In genomic region chr19:47447470-47448359, GRCh38 we compare ENCODE assay signal across 9 cellular contexts. TPM values are rescaled to one million over a fixed set of nuclear protein-coding genes. Genes with fewer than 3 reads are reported as not detected.
DNase-seq lines count a peak whose midpoint lies in the region; ATAC-seq, FAIRE-seq and TF ChIP-seq lines count a peak whose summit lies in the region.
"Had no signal": no experiment of that assay in that cellular context is flagged by ENCODE, and none has a peak within 500 bp of the region (broad histone marks: within the 10 kb centered on the region; RNA-seq: fewer than 3 reads in every experiment).

No MANE protein-coding gene starts in this region.

- H3K4me1 Mint-ChIP-seq in T-helper 17 cell (peaks cover 48% of the 10 kb centered on the region), immature natural killer cell (peaks cover 50 to 52% of the 10 kb centered on the region in 2 donors)

- peaks cover 5% of the 10 kb centered on the region for H3K9me1 ChIP-seq in K562 (ENCODE audit: control insufficient read depth, insufficient read depth, low read length)

- no peaks in the 10 kb centered on the region for H3K79me2 ChIP-seq in K562 (ENCODE audit: control insufficient read depth, insufficient read depth, low read length)

- CTCF ChIA-PET in K562 (lab: Yijun Ruan, JAX; ENCODE audit: low intra/inter-chr PET ratio): no interaction called here

- H3K4me3 Mint-ChIP-seq in T-helper 17 cell (peak overlapping the region; percentile 89), immature natural killer cell (peak overlapping the region in 4 of 5 donors; percentile 21 to 63 (median 52))

- POLR2A ChIA-PET in K562 (lab: Yijun Ruan, JAX): interaction anchor here (0.6 to 1.5 kb wide), 15 partner anchors 9 to 273 kb away, joined by 3 to 7 read pairs (median 4); partner anchors contain the start of gene SLC8A2

- peak; percentile 96 for FAIRE-seq in K562 (lab: Jason Lieb, UNC)

- no peak for TF ChIP-seq POLR2A in K562 (conservative IDR thresholded peaks at IDR 0.05)

- peaks cover 7% of the 10 kb centered on the region; the same call in 1 of the 2 replicates for H4K20me1 ChIP-seq in K562 (replicated peaks; ENCODE audit: control insufficient read depth, insufficient read depth, low read length)

- TF ChIP-seq CTCF in K562 (IDR thresholded peaks at IDR 0.05 in 2 of 3, conservative IDR thresholded peaks at IDR 0.05 in 1 of 3; ENCODE audit: insufficient read depth in 2 of 3, low read depth in 1 of 3, low read length in 3 of 3): no peak; a peak in 1 of 6 replicates

- peaks cover 0 to 4% (median 0%) of the 10 kb centered on the region in 6 donors for H3K9me3 Mint-ChIP-seq in immature natural killer cell

- DNase-seq in NCI-H2227 (lab: John Stamatoyannopoulos, UW; ENCODE audit: unreplicated experiment) (peak; percentile 46), NCI-H2227 treated with DMSO at 0.1 percent for 48 hours (lab: John Stamatoyannopoulos, UW) (no peak), T-helper 17 cell (peak; percentile 33 to 44 (median 42)), K562 (ENCODE audit: extremely low read depth in 1 of 4, low spot score in 3 of 4) (peak; percentile 96 to 98 (median 96)), immature natural killer cell (peak; percentile 49 to 58 (median 55))
- DNase-seq in stimulated activated CD4-positive, alpha-beta T cell treated with anti-CD3 and anti-CD28 coated beads, Interleukin-4, amount 100 ng/mL, for 4 hours: peak; percentile 42 to 49

- peak overlapping the region; percentile 97 for H3K4me2 ChIP-seq in K562 (ENCODE audit: insufficient read depth, low read length)

- no peak overlapping the region for H3K27ac Mint-ChIP-seq in T-helper 17 cell
- peak overlapping the region in 1 of 6 donors; percentile 64 for H3K27ac Mint-ChIP-seq in immature natural killer cell

- peaks cover 13 to 39% of the 10 kb centered on the region in 2 experiments; a peak in 4 of 5 replicates for H3K4me1 ChIP-seq in K562 (replicated peaks in 1 of 2; ENCODE audit: control insufficient read depth in 2 of 2, insufficient read depth in 2 of 2, low read length in 2 of 2)

- H3K27ac ChIP-seq in K562 (ENCODE audit: extremely low read depth, low read depth, low read length): peak overlapping the region; percentile 84
- H3K27ac ChIP-seq: BLaER1 treated with 17β-estradiol and CSF1 and Interleukin-3, amounts not matched to agents 10 nM and 100 nM had no signal

- WGBS in K562 (ENCODE audit: insufficient coverage, low coverage, missing lambda C conversion rate): 10% methylated on average over 80 of the region's 95 CpGs

- peaks cover 19 to 42% of the 10 kb centered on the region in 2 experiments; a peak in 4 of 5 replicates for H3K27me3 ChIP-seq in K562 (ENCODE audit: control insufficient read depth in 2 of 2, insufficient read depth in 2 of 2, low read length in 2 of 2)

- H3K36me3 Mint-ChIP-seq in T-helper 17 cell (ENCODE audit: low read depth) (peaks cover 6% of the 10 kb centered on the region), immature natural killer cell (no peaks in the 10 kb centered on the region)

- no peaks in the 10 kb centered on the region for H3K36me3 ChIP-seq in K562 (ENCODE audit: control insufficient read depth, insufficient read depth, low read length)
- H3K36me3 ChIP-seq: BLaER1 treated with 17β-estradiol and CSF1 and Interleukin-3, amounts not matched to agents 10 nM and 100 nM had no signal

- ATAC-seq in T-helper 17 cell: peak; percentile 72
- peak; percentile 92 for ATAC-seq in K562
- no peak for ATAC-seq in HG02938 (IDR thresholded peaks at IDR 0.05; ENCODE audit: unreplicated experiment)
- ATAC-seq in GM21576 (IDR thresholded peaks at IDR 0.05; ENCODE audit: unreplicated experiment): no peak

- TF ChIP-seq EP300 in K562 (IDR thresholded peaks at IDR 0.05; ENCODE audit: low read length): no peak

- peak overlapping the region; percentile 60 for H3K4me3 ChIP-seq in K562
- H3K4me3 ChIP-seq: BLaER1 treated with 17β-estradiol and CSF1 and Interleukin-3, amounts not matched to agents 10 nM and 100 nM had no signal

- peak overlapping the region; percentile 100 for H2AFZ ChIP-seq in K562 (ENCODE audit: low read depth, low read length)

- no peak for TF ChIP-seq RAD21 in K562 (CRISPR knock-in tag; conservative IDR thresholded peaks at IDR 0.05 in 1 of 2, IDR thresholded peaks at IDR 0.05 in 1 of 2)

- BruUV-seq in K562 (replicated peaks; lab: Mats Ljungman, UMichigan): no TSS peak

- peaks cover 73% of the 10 kb centered on the region for H3K27me3 Mint-ChIP-seq in T-helper 17 cell
- peaks cover 18 to 36% (median 20%) of the 10 kb centered on the region in 3 donors for H3K27me3 Mint-ChIP-seq in immature natural killer cell (ENCODE audit: low read depth in 3 of 3)

- peak overlapping the region; percentile 70 to 83 for H3K9ac ChIP-seq in K562 (ENCODE audit: insufficient read depth in 1 of 2, low read depth in 2 of 2, low read length in 2 of 2)
- H3K9ac ChIP-seq: BLaER1 treated with 17β-estradiol and CSF1 and Interleukin-3, amounts not matched to agents 10 nM and 100 nM had no signal

- intact Hi-C loops in K562 (cut with micrococcal nuclease): loop anchor here (10.0 kb wide), 1 partner anchor 157 kb away; the partner anchor contains the start of gene BICRA

- in situ Hi-C loops in K562 (cut with MboI): no loop called here

- H3K9me3 ChIP-seq in T-helper 17 cell (ENCODE audit: control insufficient read depth, low read length, poor library complexity, severe bottlenecking) (no peaks in the 10 kb centered on the region), K562 (replicated peaks; ENCODE audit: control insufficient read depth, insufficient read depth, low read depth, low read length) (no peaks in the 10 kb centered on the region)
- H3K9me3 ChIP-seq: BLaER1 treated with 17β-estradiol and CSF1 and Interleukin-3, amounts not matched to agents 10 nM and 100 nM had no signal

RNA-seq across cellular contexts. Expression of gene SLC8A2, which starts 24.0 kb away (rescaled TPM):
- total RNA-seq in T-helper 17 cell: not detected
- total RNA-seq in K562 (2011; cell fraction: chromatin; rRNA removed; ENCODE audit: low replicate concordance): 1.0 and 3.4 TPM in 2 replicates
- total RNA-seq in K562 (2011; cell fraction: nucleolus; rRNA removed): 1.2 and 2.0 TPM in 2 replicates
- total RNA-seq in K562 (2011; cell fraction: nucleoplasm; rRNA removed): 1.0 and 1.5 TPM in 2 replicates
- 0.64 and 0.86 TPM in 2 replicates for total RNA-seq in K562 (2014; rRNA removed)
- 0.10 and 0.15 TPM in 2 replicates for total RNA-seq in K562 (2014; rRNA removed; fragmentation: Illumina TruSeq; extraction: Trizol)
- 0.30 TPM in 1 of 2 replicates, not detected in the other for total RNA-seq in K562 (2015; rRNA removed; fragmentation: Illumina TruSeq; extraction: Trizol)
- total RNA-seq in K562 (2021): 0.60 and 0.66 TPM in 2 replicates
- 0.09 and 0.17 TPM in 2 replicates for polyA plus RNA-seq in K562 (2011; rRNA removed)
- polyA plus RNA-seq in K562 (2011; cell fraction: cytosol; rRNA removed): 0.21 and 1.7 TPM in 2 replicates
- polyA plus RNA-seq in K562 (2011; cell fraction: nucleus; rRNA removed): 0.48 and 1.0 TPM in 2 replicates
- 0.61 and 0.62 TPM in 2 replicates for polyA plus RNA-seq in K562 (2012)
- 0.07 and 0.43 TPM in 2 replicates for polyA plus RNA-seq in K562 (2014; fragmentation: Illumina TruSeq; extraction: Trizol)
- polyA plus RNA-seq in K562 (2014; fragmentation: Nextera tagmentation; extraction: Ambion mirVana): not detected
- 0.18 and 0.32 TPM in 2 replicates for polyA plus RNA-seq in K562 (2014; rRNA removed)
- 0.42 and 0.49 TPM in 2 replicates for polyA minus RNA-seq in K562 (2011; rRNA and poly(A)+ RNA removed)
- not detected in 2 replicates for polyA minus RNA-seq in K562 (2011; cell fraction: cytosol; rRNA and poly(A)+ RNA removed)
- polyA minus RNA-seq in K562 (2011; cell fraction: nucleus; rRNA and poly(A)+ RNA removed): 0.27 and 0.56 TPM in 2 replicates
- not detected for polyA plus RNA-seq in immature natural killer cell

RNA-seq across cellular contexts. Expression of gene MEIS3, which starts 28.4 kb away (rescaled TPM):
- total RNA-seq in T-helper 17 cell: under 1 TPM in 1 of 2 donors, not detected in 1; 0.34 TPM
- total RNA-seq in K562 (2011; cell fraction: chromatin; rRNA removed; ENCODE audit: low replicate concordance): 4.0 and 10.9 TPM in 2 replicates
- 3.2 and 4.7 TPM in 2 replicates for total RNA-seq in K562 (2011; cell fraction: nucleolus; rRNA removed)
- total RNA-seq in K562 (2011; cell fraction: nucleoplasm; rRNA removed): 5.1 and 13.7 TPM in 2 replicates
- total RNA-seq in K562 (2014; rRNA removed): 0.18 and 0.33 TPM in 2 replicates
- 0.32 and 0.36 TPM in 2 replicates for total RNA-seq in K562 (2014; rRNA removed; fragmentation: Illumina TruSeq; extraction: Trizol)
- 0.11 and 0.19 TPM in 2 replicates for total RNA-seq in K562 (2015; rRNA removed; fragmentation: Illumina TruSeq; extraction: Trizol)
- total RNA-seq in K562 (2021): 0.67 and 0.71 TPM in 2 replicates
- 0.21 and 0.80 TPM in 2 replicates for polyA plus RNA-seq in K562 (2011; rRNA removed)
- 0.63 and 1.7 TPM in 2 replicates for polyA plus RNA-seq in K562 (2011; cell fraction: cytosol; rRNA removed)
- 1.5 and 2.5 TPM in 2 replicates for polyA plus RNA-seq in K562 (2011; cell fraction: nucleus; rRNA removed)
- polyA plus RNA-seq in K562 (2012): 0.57 and 2.9 TPM in 2 replicates
- polyA plus RNA-seq in K562 (2014; fragmentation: Illumina TruSeq; extraction: Trizol): 0.28 and 0.46 TPM in 2 replicates
- under 1 TPM in 1 of 2 experiments, not detected in 1; 0.06 TPM for polyA plus RNA-seq in K562 (2014; fragmentation: Nextera tagmentation; extraction: Ambion mirVana)
- polyA plus RNA-seq in K562 (2014; rRNA removed): 0.74 and 0.80 TPM in 2 replicates
- polyA minus RNA-seq in K562 (2011; rRNA and poly(A)+ RNA removed): 0.60 and 0.66 TPM in 2 replicates
- 1.0 and 1.5 TPM in 2 replicates for polyA minus RNA-seq in K562 (2011; cell fraction: cytosol; rRNA and poly(A)+ RNA removed)
- polyA minus RNA-seq in K562 (2011; cell fraction: nucleus; rRNA and poly(A)+ RNA removed): 0.94 and 2.4 TPM in 2 replicates
- polyA plus RNA-seq in immature natural killer cell: not detected

RNA-seq across cellular contexts. Expression of gene KPTN, which starts 36.3 kb away (rescaled TPM):
- total RNA-seq in T-helper 17 cell (1 to 10 TPM; 3.5 to 6.3 TPM), K562 (2014; rRNA removed) (8.5 and 11.9 TPM in 2 replicates), K562 (2014; rRNA removed; fragmentation: Illumina TruSeq; extraction: Trizol) (4.9 and 6.4 TPM in 2 replicates), K562 (2015; rRNA removed; fragmentation: Illumina TruSeq; extraction: Trizol) (7.8 and 8.0 TPM in 2 replicates), K562 (2021) (14.3 and 16.3 TPM in 2 replicates)
- total RNA-seq in K562 (2011; cell fraction: chromatin; rRNA removed; ENCODE audit: low replicate concordance): 6.2 and 16.4 TPM in 2 replicates
- total RNA-seq in K562 (2011; cell fraction: nucleolus; rRNA removed): 13.6 and 14.7 TPM in 2 replicates
- total RNA-seq in K562 (2011; cell fraction: nucleoplasm; rRNA removed): 7.3 and 7.6 TPM in 2 replicates
- polyA plus RNA-seq in K562 (2011; rRNA removed) (10.0 and 10.5 TPM in 2 replicates), K562 (2014; fragmentation: Illumina TruSeq; extraction: Trizol) (12.3 and 18.2 TPM in 2 replicates), K562 (2014; fragmentation: Nextera tagmentation; extraction: Ambion mirVana) (1 to 10 TPM in 1 of 2 experiments, under 1 TPM in 1; 0.56 to 2.7 TPM), K562 (2014; rRNA removed) (16.2 and 18.6 TPM in 2 replicates), immature natural killer cell (10 to 100 TPM in 1 of 3 donors, 1 to 10 TPM in 2; 5.0 to 25.7 (median 8.9) TPM)
- polyA plus RNA-seq in K562 (2011; cell fraction: cytosol; rRNA removed): 9.7 and 17.1 TPM in 2 replicates
- 28.4 and 49.7 TPM in 2 replicates for polyA plus RNA-seq in K562 (2011; cell fraction: nucleus; rRNA removed)
- polyA plus RNA-seq in K562 (2012): 11.8 and 12.7 TPM in 2 replicates
- 2.6 and 4.0 TPM in 2 replicates for polyA minus RNA-seq in K562 (2011; rRNA and poly(A)+ RNA removed)
- 2.9 and 5.1 TPM in 2 replicates for polyA minus RNA-seq in K562 (2011; cell fraction: cytosol; rRNA and poly(A)+ RNA removed)
- 2.8 TPM in 2 replicates for polyA minus RNA-seq in K562 (2011; cell fraction: nucleus; rRNA and poly(A)+ RNA removed)

Comparison
In these comparisons a context has a peak if more than half of its experiments do, and no peak if none do; other contexts are left out.
1. ATAC-seq: peak in T-helper 17 cell (single experiment) and K562 (single experiment); none in HG02938 (single experiment) and GM21576 (single experiment).